In the genomic region with DNA sequence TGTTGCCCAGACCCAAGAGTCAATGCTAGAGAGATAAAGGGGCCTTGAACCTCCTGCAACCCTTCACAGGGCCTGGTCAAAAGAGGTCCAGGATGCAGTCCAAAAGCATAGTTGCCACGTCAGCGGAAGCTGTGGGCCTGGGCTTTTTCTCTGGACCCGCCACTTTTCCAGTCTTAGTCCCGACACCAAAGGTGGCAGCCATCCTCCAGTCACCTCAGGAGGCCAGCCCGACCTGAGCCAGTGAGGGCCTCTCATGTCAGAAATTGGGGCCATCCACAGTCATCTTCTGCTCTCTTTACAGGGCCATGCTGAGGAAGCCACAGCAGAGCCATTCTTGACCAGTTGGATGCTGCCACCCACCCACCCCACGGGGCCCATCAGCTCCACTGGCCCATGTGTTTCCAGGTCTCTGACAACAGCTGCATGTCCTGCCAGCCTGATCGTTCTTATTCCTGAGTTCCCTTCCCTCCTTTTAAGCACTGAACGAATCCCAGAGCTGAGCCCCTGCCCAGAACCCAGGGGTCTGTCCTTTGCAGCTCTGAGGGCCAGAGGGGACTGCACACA, we compare ENCODE assay signal across 1 cellular context.
A peak's percentile ranks its signal among the peaks of the same experiment; 100 is the strongest.
TF ChIP-seq lines count a peak whose summit lies in the region.

No MANE protein-coding gene starts in this region.

TF ChIP-seq in HepG2, 621 proteins besides CTCF, POLR2A, EP300 and RAD21:
- TF ChIP-seq ZNF7 (CRISPR knock-in tag; IDR thresholded peaks at IDR 0.05), result no peak
- peak; percentile 11 to 55; a peak in 1 of 4 replicates for TF ChIP-seq MAFK (conservative IDR thresholded peaks at IDR 0.05 in 1 of 2, IDR thresholded peaks at IDR 0.05 in 1 of 2; ENCODE audit: low read length in 2 of 2)
- no peak for TF ChIP-seq KLF13 (CRISPR knock-in tag; IDR thresholded peaks at IDR 0.05)
- TF ChIP-seq, protein P1, sequence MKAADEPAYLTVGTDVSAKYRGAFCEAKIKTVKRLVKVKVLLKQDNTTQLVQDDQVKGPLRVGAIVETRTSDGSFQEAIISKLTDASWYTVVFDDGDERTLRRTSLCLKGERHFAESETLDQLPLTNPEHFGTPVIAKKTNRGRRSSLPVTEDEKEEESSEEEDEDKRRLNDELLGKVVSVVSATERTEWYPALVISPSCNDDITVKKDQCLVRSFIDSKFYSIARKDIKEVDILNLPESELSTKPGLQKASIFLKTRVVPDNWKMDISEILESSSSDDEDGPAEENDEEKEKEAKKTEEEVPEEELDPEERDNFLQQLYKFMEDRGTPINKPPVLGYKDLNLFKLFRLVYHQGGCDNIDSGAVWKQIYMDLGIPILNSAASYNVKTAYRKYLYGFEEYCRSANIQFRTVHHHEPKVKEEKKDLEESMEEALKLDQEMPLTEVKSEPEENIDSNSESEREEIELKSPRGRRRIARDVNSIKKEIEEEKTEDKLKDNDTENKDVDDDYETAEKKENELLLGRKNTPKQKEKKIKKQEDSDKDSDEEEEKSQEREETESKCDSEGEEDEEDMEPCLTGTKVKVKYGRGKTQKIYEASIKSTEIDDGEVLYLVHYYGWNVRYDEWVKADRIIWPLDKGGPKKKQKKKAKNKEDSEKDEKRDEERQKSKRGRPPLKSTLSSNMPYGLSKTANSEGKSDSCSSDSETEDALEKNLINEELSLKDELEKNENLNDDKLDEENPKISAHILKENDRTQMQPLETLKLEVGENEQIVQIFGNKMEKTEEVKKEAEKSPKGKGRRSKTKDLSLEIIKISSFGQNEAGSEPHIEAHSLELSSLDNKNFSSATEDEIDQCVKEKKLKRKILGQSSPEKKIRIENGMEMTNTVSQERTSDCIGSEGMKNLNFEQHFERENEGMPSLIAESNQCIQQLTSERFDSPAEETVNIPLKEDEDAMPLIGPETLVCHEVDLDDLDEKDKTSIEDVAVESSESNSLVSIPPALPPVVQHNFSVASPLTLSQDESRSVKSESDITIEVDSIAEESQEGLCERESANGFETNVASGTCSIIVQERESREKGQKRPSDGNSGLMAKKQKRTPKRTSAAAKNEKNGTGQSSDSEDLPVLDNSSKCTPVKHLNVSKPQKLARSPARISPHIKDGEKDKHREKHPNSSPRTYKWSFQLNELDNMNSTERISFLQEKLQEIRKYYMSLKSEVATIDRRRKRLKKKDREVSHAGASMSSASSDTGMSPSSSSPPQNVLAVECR (CRISPR knock-in tag; IDR thresholded peaks at IDR 0.05; ENCODE audit: borderline replicate concordance), result 0 out of 2 replicates have a peak, but pooled peaks have one; percentile 3
- 0 out of 2 replicates have a peak, but pooled peaks have one; percentile 3 for TF ChIP-seq MAFF (IDR thresholded peaks at IDR 0.05; ENCODE audit: low read depth, low read length)
- no peak for TF ChIP-seq SPEN (CRISPR knock-in tag; IDR thresholded peaks at IDR 0.05; ENCODE audit: low read depth)
- no peak for TF ChIP-seq ZNF652 (CRISPR knock-in tag; IDR thresholded peaks at IDR 0.05; ENCODE audit: borderline replicate concordance, low read depth)
- no peak for TF ChIP-seq MED8 (CRISPR knock-in tag; IDR thresholded peaks at IDR 0.05; ENCODE audit: insufficient replicate concordance)
- TF ChIP-seq NRL (CRISPR knock-in tag; IDR thresholded peaks at IDR 0.05; ENCODE audit: borderline replicate concordance), result no peak
- no peak for TF ChIP-seq SCMH1 (CRISPR knock-in tag; IDR thresholded peaks at IDR 0.05; ENCODE audit: borderline replicate concordance)
- TF ChIP-seq ATF7-NPFF (CRISPR knock-in tag; IDR thresholded peaks at IDR 0.05; ENCODE audit: low read depth), result 0 out of 2 replicates have a peak, but pooled peaks have one; percentile 35
- no peak for TF ChIP-seq PITX1 (CRISPR knock-in tag; IDR thresholded peaks at IDR 0.05)
- TF ChIP-seq U2AF1 (optimal IDR thresholded peaks at IDR 0.05; ENCODE audit: low read depth, low read length), result no peak
